14 cellular contexts compared by ENCODE assay signal in genomic region chr20:51021067-51022025, GRCh38. TPM values are rescaled to one million over a fixed set of nuclear protein-coding genes. Genes with fewer than 3 reads are reported as not detected.
DNase-seq lines count a peak whose midpoint lies in the region; ATAC-seq and TF ChIP-seq lines count a peak whose summit lies in the region.
"Had no signal": no experiment of that assay in that cellular context is flagged by ENCODE, and none has a peak within 500 bp of the region (broad histone marks: within the 10 kb centered on the region; RNA-seq: fewer than 3 reads in every experiment).

No MANE protein-coding gene starts in this region.

- H3K79me1 ChIP-seq in mesendoderm (ENCODE audit: low read length) = peaks cover 17% of the 10 kb centered on the region

- intact Hi-C loops in stomach (cut with DNase I; ENCODE audit: low total_unique reads) = no loop called here

- H3K9me2 ChIP-seq in GM23338 (ENCODE audit: insufficient read depth) = no peaks in the 10 kb centered on the region

- 0 out of 2 replicates have a peak, but pooled peaks cover 7% of the 10 kb centered on the region for H3F3A ChIP-seq in GM23338 (replicated peaks; ENCODE audit: low read depth)

- H3K9me3 ChIP-seq in stomach = no peaks in the 10 kb centered on the region

- H3K4me3 ChIP-seq in AG10803 (ENCODE audit: low read length) = peak overlapping the region; percentile 65
- peak overlapping the region; percentile 73 for H3K4me3 ChIP-seq in GM23338
- peak overlapping the region; percentile 68 for H3K4me3 ChIP-seq in astrocyte of the cerebellum (ENCODE audit: low read depth, low read length)
- peak overlapping the region; percentile 93 for H3K4me3 ChIP-seq in mesendoderm (ENCODE audit: low read length)
- H3K4me3 ChIP-seq in stomach = no peak overlapping the region

- TF ChIP-seq CTCF in AG10803 (conservative IDR thresholded peaks at IDR 0.05; ENCODE audit: low read length) (no peak), GM23338 (conservative IDR thresholded peaks at IDR 0.05; ENCODE audit: low read depth in 2 of 2) (no peak), astrocyte of the cerebellum (IDR thresholded peaks at IDR 0.05; ENCODE audit: low read depth, low read length, missing control alignments) (no peak), stomach (IDR thresholded peaks at IDR 0.05) (no peak)

- peak; percentile 38 for DNase-seq in AG10803 (ENCODE audit: low read depth)
- peak; percentile 53 for DNase-seq in GM23338 (ENCODE audit: low spot score)
- DNase-seq in astrocyte of the cerebellum (ENCODE audit: low read depth) = no peak
- DNase-seq in mesendoderm = peak; percentile 81
- DNase-seq in NCI-H2107 (lab: John Stamatoyannopoulos, UW) = no peak
- DNase-seq in NCI-H2227 (lab: John Stamatoyannopoulos, UW; ENCODE audit: unreplicated experiment) = no peak
- DNase-seq in NCI-H187 treated with DMSO at 0.1 percent for 48 hours (lab: John Stamatoyannopoulos, UW) = no peak
- no peak for DNase-seq in stomach
- DNase-seq: DMS53, hypothalamus, NCI-H226 had no signal

- no peak overlapping the region for H2AFZ ChIP-seq in GM23338

- H3K4me1 Mint-ChIP-seq in GM23338 = peaks cover 33% of the 10 kb centered on the region

- peak overlapping the region; percentile 92 for H3K4me2 ChIP-seq in GM23338
- peak overlapping the region; percentile 96 for H3K4me2 ChIP-seq in mesendoderm (ENCODE audit: low read length)

- peak overlapping the region; percentile 67 for H3K4me3 Mint-ChIP-seq in GM23338
- H3K4me3 Mint-ChIP-seq: dendritic cell treated with granulocyte-macrophage colony-stimulating factor and Interleukin-4, amounts not matched to agents 40 ng/mL and 50 ng/mL, for 4 days had no signal

- peak overlapping the region; percentile 96 for H3K9ac ChIP-seq in mesendoderm (ENCODE audit: low read length)

- in situ Hi-C loops in astrocyte of the cerebellum (cut with HindIII; ENCODE audit: low sequenced_read_pairs) = loop anchor here (5.0 to 10.0 kb wide), 2 partner anchors 66 to 573 kb away; no protein-coding TSS in a partner anchor

- H3K4me1 ChIP-seq in GM23338 (ENCODE audit: insufficient read depth) (peaks cover 31% of the 10 kb centered on the region), mesendoderm (ENCODE audit: control insufficient read depth, low read depth, low read length) (peaks cover 10% of the 10 kb centered on the region), stomach (peaks cover 12 to 17% (median 16%) of the 10 kb centered on the region in 4 donors)

- H3K27me3 ChIP-seq in GM23338 (ENCODE audit: insufficient read depth) (peaks cover 51% of the 10 kb centered on the region), mesendoderm (ENCODE audit: insufficient read depth, low read length, poor library complexity) (no peaks in the 10 kb centered on the region), stomach (peaks cover 5 to 76% (median 46%) of the 10 kb centered on the region in 3 donors)
- H3K27me3 ChIP-seq: SJSA1 had no signal

- H2BK15ac ChIP-seq in mesendoderm (replicated peaks; ENCODE audit: low read depth) = no peak overlapping the region

- peak overlapping the region; percentile 32 for H3K23ac ChIP-seq in mesendoderm (ENCODE audit: low read length)

- 0 out of 2 replicates have a peak, but pooled peaks cover 2% of the 10 kb centered on the region for H4K20me1 ChIP-seq in GM23338 (replicated peaks; ENCODE audit: insufficient read depth)

- WGBS in mesendoderm (ENCODE audit: extremely low coverage, insufficient coverage, low lambda C conversion rate) = no CpG with 5 or more reads among the region's 16 CpGs
- WGBS in stomach, 5 donors = 50 to 57% (median 53%) methylated on average over 10 to 16 of the region's 16 CpGs

- H3K79me2 ChIP-seq in GM23338 (replicated peaks; ENCODE audit: insufficient read depth) = no peaks in the 10 kb centered on the region; the same call in 1 of the 2 replicates
- peaks cover 47% of the 10 kb centered on the region for H3K79me2 ChIP-seq in mesendoderm (ENCODE audit: control insufficient read depth, insufficient read depth, low read length)

- H4K8ac ChIP-seq in mesendoderm (ENCODE audit: low read depth, low read length) = no peak overlapping the region

- peak overlapping the region; percentile 71 for H2AK5ac ChIP-seq in mesendoderm (ENCODE audit: low read length)

- TF ChIP-seq EP300 in stomach (IDR thresholded peaks at IDR 0.05) = no peak

- H3K27ac Mint-ChIP-seq in GM23338 = no peak overlapping the region
- H3K27ac Mint-ChIP-seq: dendritic cell treated with granulocyte-macrophage colony-stimulating factor and Interleukin-4, amounts not matched to agents 40 ng/mL and 50 ng/mL, for 4 days had no signal

- no peak overlapping the region for H3K27ac ChIP-seq in GM23338 (ENCODE audit: low read depth)
- peak overlapping the region; percentile 66 for H3K27ac ChIP-seq in mesendoderm (ENCODE audit: low read depth, low read length)
- no peak overlapping the region for H3K27ac ChIP-seq in stomach
- H3K27ac ChIP-seq: SJSA1 had no signal

- peak overlapping the region; percentile 44 for H3K4ac ChIP-seq in mesendoderm (ENCODE audit: low read depth, low read length)

- peak overlapping the region; percentile 99 for H3K18ac ChIP-seq in mesendoderm (ENCODE audit: low read length)

- H3K9me3 Mint-ChIP-seq in GM23338 = 0 out of 3 replicates have a peak, but pooled peaks cover 3% of the 10 kb centered on the region
- H3K9me3 Mint-ChIP-seq: dendritic cell treated with granulocyte-macrophage colony-stimulating factor and Interleukin-4, amounts not matched to agents 40 ng/mL and 50 ng/mL, for 4 days had no signal

- H3K36me3 ChIP-seq in GM23338 (ENCODE audit: insufficient read depth) (no peaks in the 10 kb centered on the region), mesendoderm (ENCODE audit: control insufficient read depth, insufficient read depth, low read length) (no peaks in the 10 kb centered on the region), stomach (no peaks in the 10 kb centered on the region)
- H3K36me3 ChIP-seq: SJSA1 had no signal

- H3K27me3 Mint-ChIP-seq in GM23338 (ENCODE audit: insufficient read depth, low read depth, poor library complexity) = peaks cover 42% of the 10 kb centered on the region

- peak; percentile 2; the same call in 1 of the 3 replicates for ATAC-seq in GM23338

- H3K56ac ChIP-seq in mesendoderm (ENCODE audit: low read length) = peak overlapping the region; percentile 96

- H4K5ac ChIP-seq in mesendoderm (ENCODE audit: low read length) = no peak overlapping the region

- H2BK120ac ChIP-seq in mesendoderm (ENCODE audit: low read depth, low read length) = peak overlapping the region; percentile 16

- TF ChIP-seq POLR2A in stomach (IDR thresholded peaks at IDR 0.05) = no peak

- H2BK5ac ChIP-seq in mesendoderm (ENCODE audit: low read length) = no peak overlapping the region

- peaks cover 12% of the 10 kb centered on the region for H3K36me3 Mint-ChIP-seq in GM23338 (ENCODE audit: low read depth)

TF ChIP-seq in GM23338, 12 proteins besides CTCF, POLR2A, EP300 and RAD21:
- TF ChIP-seq NANOG (IDR thresholded peaks at IDR 0.05; ENCODE audit: borderline replicate concordance) = no peak
- TF ChIP-seq POLR2AphosphoS5 (IDR thresholded peaks at IDR 0.05; ENCODE audit: low read depth) = no peak

RNA-seq across cellular contexts. Expression of gene KCNG1, which starts 1.6 kb away (rescaled TPM):
- 26.3 and 31.0 TPM in 2 replicates for total RNA-seq in GM23338 (2014; rRNA removed; shearing (Covaris generic))
- 6.6 and 8.1 TPM in 2 replicates for polyA plus RNA-seq in GM23338 (2016; fragmentation: Nextera tagmentation; extraction: Ambion mirVana)
- polyA plus RNA-seq in mesendoderm (2013, experiment 1 of 2) = 120 TPM
- polyA plus RNA-seq in mesendoderm (2013, experiment 2 of 2) = 118 TPM
- 10 to 100 TPM in 1 of 5 donors, 1 to 10 TPM in 1, not detected in 3; 2.2 to 11.9 TPM for total RNA-seq in stomach
- polyA plus RNA-seq in stomach = 1 to 10 TPM in 1 of 3 donors, under 1 TPM in 1, not detected in 1; 0.19 to 3.3 TPM
- total RNA-seq: HepG2 had no signal
- polyA plus RNA-seq: HepG2 had no signal

Comparison
In these comparisons a context has a peak if more than half of its experiments do, and no peak if none do; other contexts are left out.
1. DNase-seq: peak in AG10803 (single experiment), GM23338 (single experiment) and mesendoderm (single experiment); none in astrocyte of the cerebellum (single experiment), NCI-H2107 (single experiment), NCI-H2227 (single experiment), NCI-H187 treated with DMSO at 0.1 percent for 48 hours (single experiment) and stomach (single experiment).
2. H3K4me3 ChIP-seq: peak in AG10803 (single experiment), GM23338 (single experiment), astrocyte of the cerebellum (single experiment) and mesendoderm (single experiment); none in stomach (0 of 4).